In the genomic region with DNA sequence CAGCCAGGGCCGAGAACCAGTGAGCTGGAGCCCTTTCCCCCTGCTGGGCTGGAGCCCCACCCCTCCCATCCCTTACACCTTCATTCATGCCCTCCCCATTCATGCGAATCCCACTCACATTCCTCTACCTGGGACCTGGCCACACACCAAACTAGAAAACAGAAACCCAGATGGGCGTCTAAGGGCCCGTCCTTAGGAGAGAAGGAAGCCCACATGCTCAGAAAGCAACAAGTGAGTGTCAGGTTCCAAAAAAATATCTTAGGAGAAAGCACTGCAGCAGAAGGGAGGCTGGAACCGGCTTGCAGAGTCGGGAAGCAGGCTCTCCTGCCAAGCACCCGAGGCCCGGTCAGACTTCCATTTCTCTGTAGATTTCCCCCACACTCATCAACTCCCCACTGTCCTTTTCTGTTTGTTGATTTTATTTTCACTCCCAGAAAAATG, we compare ENCODE assay signal across 14 cellular contexts. TPM values are rescaled to one million over a fixed set of nuclear protein-coding genes. Genes with fewer than 3 reads are reported as not detected.
DNase-seq lines count a peak whose midpoint lies in the region; ATAC-seq and TF ChIP-seq lines count a peak whose summit lies in the region.
"Had no signal": no experiment of that assay in that cellular context is flagged by ENCODE, and none has a peak within 500 bp of the region (broad histone marks: within the 10 kb centered on the region; RNA-seq: fewer than 3 reads in every experiment).

No MANE protein-coding gene starts in this region.

- H3K36me3 ChIP-seq in breast epithelium, result no peaks in the 10 kb centered on the region
- no peaks in the 10 kb centered on the region for H3K36me3 ChIP-seq in tibial nerve
- H3K36me3 ChIP-seq: BE2C had no signal

- no peak for ATAC-seq in activated naive CD8-positive, alpha-beta T cell treated with anti-CD3 and anti-CD28 coated beads, Interleukin-2, amount 10 ng/mL, durations not matched to agents 7 days and 5 days (ENCODE audit: low read depth)
- ATAC-seq in GM21515 (IDR thresholded peaks at IDR 0.05; ENCODE audit: unreplicated experiment), result no peak
- ATAC-seq: left ventricle myocardium superior had no signal

- 9 to 10% methylated on average over 8 of the region's 8 CpGs for WGBS in tibial nerve, 2 donors

- H3K4me1 ChIP-seq in breast epithelium (no peaks in the 10 kb centered on the region), tibial nerve (peaks cover 0 to 8% (median 0%) of the 10 kb centered on the region in 4 donors)
- H3K4me1 ChIP-seq: BE2C had no signal

- no peaks in the 10 kb centered on the region for H3K9me3 Mint-ChIP-seq in MCF 10A (ENCODE audit: unreplicated experiment)
- no peaks in the 10 kb centered on the region for H3K9me3 Mint-ChIP-seq in activated naive CD8-positive, alpha-beta T cell treated with anti-CD3 and anti-CD28 coated beads, Interleukin-2, amount 10 ng/mL, durations not matched to agents 7 days and 5 days

- H3K4me3 ChIP-seq in breast epithelium (peak overlapping the region; percentile 20 to 43 (median 24)), tibial nerve (no peak overlapping the region)

- no peaks in the 10 kb centered on the region for H3K27me3 Mint-ChIP-seq in MCF 10A (ENCODE audit: insufficient read depth, unreplicated experiment)
- H3K27me3 Mint-ChIP-seq in activated naive CD8-positive, alpha-beta T cell treated with anti-CD3 and anti-CD28 coated beads, Interleukin-2, amount 10 ng/mL, durations not matched to agents 7 days and 5 days, result no peaks in the 10 kb centered on the region

- H3K9me3 ChIP-seq in breast epithelium (no peaks in the 10 kb centered on the region), tibial nerve (no peaks in the 10 kb centered on the region)
- H3K9me3 ChIP-seq: BE2C had no signal

- no peak overlapping the region for H3K4me3 Mint-ChIP-seq in MCF 10A (ENCODE audit: unreplicated experiment)
- peak overlapping the region; percentile 98 for H3K4me3 Mint-ChIP-seq in activated naive CD8-positive, alpha-beta T cell treated with anti-CD3 and anti-CD28 coated beads, Interleukin-2, amount 10 ng/mL, durations not matched to agents 7 days and 5 days

- no peak for TF ChIP-seq EP300 in tibial nerve (IDR thresholded peaks at IDR 0.05)

- TF ChIP-seq CTCF in breast epithelium (IDR thresholded peaks at IDR 0.05), result no peak
- TF ChIP-seq CTCF in MCF 10A (IDR thresholded peaks at IDR 0.05; ENCODE audit: unreplicated experiment), result no peak
- TF ChIP-seq CTCF in tibial nerve (IDR thresholded peaks at IDR 0.05), result no peak

- POLR2A ChIA-PET in MCF 10A (lab: Yijun Ruan, JAX), result no interaction called here
- POLR2A ChIA-PET in activated naive CD8-positive, alpha-beta T cell treated with anti-CD3 and anti-CD28 coated beads, Interleukin-2, amount 10 ng/mL, durations not matched to agents 7 days and 5 days (lab: Charles Lee), result interaction anchor here (1.0 to 2.8 kb wide), 6 partner anchors 10 to 67 kb away, joined by 3 to 17 read pairs (median 8); no protein-coding TSS in a partner anchor

- CTCF ChIA-PET in MCF 10A (lab: Yijun Ruan, JAX), result no interaction called here

- intact Hi-C loops in breast epithelium (cut with DNase I; ENCODE audit: low total_unique reads) (no loop called here), MCF 10A (cut with micrococcal nuclease) (no loop called here)

- H3K27ac ChIP-seq in breast epithelium (peak overlapping the region; percentile 48 to 55), tibial nerve (peak overlapping the region in 1 of 4 donors; percentile 62)

- TF ChIP-seq POLR2A in breast epithelium (IDR thresholded peaks at IDR 0.05) (no peak), tibial nerve (IDR thresholded peaks at IDR 0.05) (no peak)

- H3K27ac Mint-ChIP-seq in MCF 10A (ENCODE audit: low read depth, unreplicated experiment), result no peak overlapping the region
- peak overlapping the region; percentile 99 for H3K27ac Mint-ChIP-seq in activated naive CD8-positive, alpha-beta T cell treated with anti-CD3 and anti-CD28 coated beads, Interleukin-2, amount 10 ng/mL, durations not matched to agents 7 days and 5 days

- no peaks in the 10 kb centered on the region for H3K36me3 Mint-ChIP-seq in MCF 10A (ENCODE audit: insufficient read depth, unreplicated experiment)
- H3K36me3 Mint-ChIP-seq in activated naive CD8-positive, alpha-beta T cell treated with anti-CD3 and anti-CD28 coated beads, Interleukin-2, amount 10 ng/mL, durations not matched to agents 7 days and 5 days, result peaks cover 49% of the 10 kb centered on the region

- BruUV-seq in MCF 10A (replicated peaks; lab: Mats Ljungman, UMichigan), result no TSS peak

- H3K27me3 ChIP-seq in breast epithelium (peaks cover 0 to 32% of the 10 kb centered on the region in 2 donors), tibial nerve (peaks cover 0 to 78% of the 10 kb centered on the region in 2 donors)

- no peaks in the 10 kb centered on the region for H3K4me1 Mint-ChIP-seq in MCF 10A (ENCODE audit: insufficient read depth, unreplicated experiment)
- peaks cover 80% of the 10 kb centered on the region for H3K4me1 Mint-ChIP-seq in activated naive CD8-positive, alpha-beta T cell treated with anti-CD3 and anti-CD28 coated beads, Interleukin-2, amount 10 ng/mL, durations not matched to agents 7 days and 5 days

- DNase-seq in breast epithelium (ENCODE audit: low spot score in 2 of 2) (no peak), MCF 10A (ENCODE audit: unreplicated experiment) (no peak), mesenteric fat pad (ENCODE audit: low spot score) (peak; percentile 57), NCI-H526 treated with DMSO at 0.1 percent for 48 hours (lab: John Stamatoyannopoulos, UW) (no peak), tibial nerve (ENCODE audit: low spot score in 2 of 2) (no peak), NCI-H146 (lab: John Stamatoyannopoulos, UW) (no peak)
- no peak for DNase-seq in activated naive CD8-positive, alpha-beta T cell treated with anti-CD3 and anti-CD28 coated beads, Interleukin-2, amount 10 ng/mL, durations not matched to agents 7 days and 5 days
- DNase-seq: BE2C, dermis blood vessel endothelial cell, KBM-7, left ventricle myocardium superior, NCI-H1436, NCI-H526 had no signal

RNA-seq across cellular contexts. Expression of a gene that starts 13.6 kb away (rescaled TPM):
- total RNA-seq in breast epithelium (1 to 10 TPM in 2 of 3 donors, under 1 TPM in 1; 0.96 to 3.9 (median 2.6) TPM), MCF 10A (2022) (0.84 and 1.4 TPM in 2 replicates), mesenteric fat pad (0.67 TPM), tibial nerve (under 1 TPM; 0.21 to 0.78 (median 0.26) TPM)
- 100 to 1,000 TPM in 1 of 2 experiments, 10 to 100 TPM in 1; 99.5 to 104 TPM for total RNA-seq in activated naive CD8-positive, alpha-beta T cell treated with anti-CD3 and anti-CD28 coated beads, Interleukin-2, amount 10 ng/mL, durations not matched to agents 7 days and 5 days

Comparison
In these comparisons a context has a peak if more than half of its experiments do, and no peak if none do; other contexts are left out.
1. H3K4me3 ChIP-seq: peak in breast epithelium (3 of 3); none in tibial nerve (0 of 4).
2. RNA of a gene that starts 13.6 kb away (total RNA-seq): 99.5 to 104 TPM in activated naive CD8-positive, alpha-beta T cell treated with anti-CD3 and anti-CD28 coated beads, Interleukin-2, amount 10 ng/mL, durations not matched to agents 7 days and 5 days; 0.96 to 3.9 TPM in breast epithelium, 0.84 to 1.4 TPM in MCF 10A, 0.67 TPM in mesenteric fat pad (single experiment) and 0.21 to 0.78 TPM in tibial nerve; every median in the first group is over 10 times any median in the second.